In genomic region chr10:14608381-14609001, GRCh38 we compare ENCODE assay signal across 9 cellular contexts.
A peak's percentile ranks its signal among the peaks of the same experiment; 100 is the strongest.
DNase-seq lines count a peak whose midpoint lies in the region; ATAC-seq, FAIRE-seq and TF ChIP-seq lines count a peak whose summit lies in the region.
"Had no signal": no experiment of that assay in that cellular context is flagged by ENCODE, and none has a peak within 500 bp of the region (broad histone marks: within the 10 kb centered on the region; RNA-seq: fewer than 3 reads in every experiment).

No MANE protein-coding gene starts in this region.

- BruUV-seq in PC-9 (replicated peaks; lab: Mats Ljungman, UMichigan): no TSS peak

- peaks cover 2% of the 10 kb centered on the region for H3K79me2 ChIP-seq in PC-9 (ENCODE audit: low read depth)

- FAIRE-seq in GM12891 (lab: Jason Lieb, UNC): peak; percentile 82

- H2AFZ ChIP-seq in PC-9: no peak overlapping the region

- WGBS in suprapubic skin: 76% methylated on average over 4 of the region's 4 CpGs

- CTCF ChIA-PET in PC-9 (lab: Charles Lee): interaction anchor here (0.6 kb wide), 1 partner anchor 71 kb away, joined by 4 read pairs; no protein-coding TSS in a partner anchor

- peak; percentile 45 for ATAC-seq in GM21723 (IDR thresholded peaks at IDR 0.05; ENCODE audit: unreplicated experiment)
- ATAC-seq in left lobe of liver: peak; percentile 51

- H3K4me2 ChIP-seq in PC-9: no peak overlapping the region

- no peak overlapping the region for H3K4me3 ChIP-seq in NB4 (ENCODE audit: low read depth, low read length)
- H3K4me3 ChIP-seq in foreskin fibroblast (ENCODE audit: low read depth in 1 of 2, low read length in 2 of 2): no peak overlapping the region
- no peak overlapping the region for H3K4me3 ChIP-seq in PC-9
- H3K4me3 ChIP-seq in suprapubic skin: no peak overlapping the region

- TF ChIP-seq CTCF in NB4 (IDR thresholded peaks at IDR 0.05; ENCODE audit: low read depth, low read length) (no peak), foreskin fibroblast (IDR thresholded peaks at IDR 0.05; ENCODE audit: low read depth, low read length) (no peak), PC-9 (conservative IDR thresholded peaks at IDR 0.05) (no peak), suprapubic skin (IDR thresholded peaks at IDR 0.05) (no peak)

- no peaks in the 10 kb centered on the region for H4K20me1 ChIP-seq in PC-9 (ENCODE audit: insufficient read depth)

- H3K27ac ChIP-seq in PC-9 (no peak overlapping the region), suprapubic skin (no peak overlapping the region)

- 0 out of 2 replicates have a peak, but pooled peaks cover under 1% of the 10 kb centered on the region for H3K36me3 ChIP-seq in PC-9 (ENCODE audit: low read depth)
- no peaks in the 10 kb centered on the region for H3K36me3 ChIP-seq in suprapubic skin

- peaks cover 16% of the 10 kb centered on the region for H3F3A ChIP-seq in PC-9 (ENCODE audit: insufficient read depth, low read depth)

- POLR2A ChIA-PET in PC-9 (lab: Charles Lee; ENCODE audit: unreplicated experiment): interaction anchor here (0.6 kb wide), 1 partner anchor 8 kb away, joined by 5 read pairs; no protein-coding TSS in a partner anchor

- intact Hi-C loops in PC-9 (cut with micrococcal nuclease; ENCODE audit: unreplicated experiment): no loop called here

- H3K9me2 ChIP-seq in PC-9 (ENCODE audit: insufficient read depth): no peaks in the 10 kb centered on the region

- TF ChIP-seq POLR2A in GM12891 (IDR thresholded peaks at IDR 0.05; ENCODE audit: low read depth, low read length) (no peak), NB4 (IDR thresholded peaks at IDR 0.05; ENCODE audit: extremely low read depth, insufficient read length) (no peak), suprapubic skin (IDR thresholded peaks at IDR 0.05) (no peak)

- H3K4me1 ChIP-seq in PC-9 (replicated peaks; ENCODE audit: insufficient read depth): peaks cover 19% of the 10 kb centered on the region
- peaks cover 14% of the 10 kb centered on the region for H3K4me1 ChIP-seq in suprapubic skin

- TF ChIP-seq EP300 in suprapubic skin (IDR thresholded peaks at IDR 0.05): no peak

- H3K27me3 ChIP-seq in PC-9 (ENCODE audit: insufficient read depth, low read depth) (no peaks in the 10 kb centered on the region), suprapubic skin (no peaks in the 10 kb centered on the region)

- H3K9me3 ChIP-seq in PC-9 (ENCODE audit: insufficient read depth, low read depth): no peaks in the 10 kb centered on the region
- H3K9me3 ChIP-seq in suprapubic skin: no peaks in the 10 kb centered on the region

- peak; percentile 17 for DNase-seq in GM12891 (ENCODE audit: insufficient read length, low spot score)
- DNase-seq in NB4 (ENCODE audit: low read depth): peak; percentile 87
- DNase-seq in left lobe of liver (ENCODE audit: low spot score): peak; percentile 89
- DNase-seq in globus pallidus (ENCODE audit: low spot score): no peak
- DNase-seq in foreskin fibroblast: no peak
- DNase-seq in PC-9: no peak
- no peak for DNase-seq in suprapubic skin (ENCODE audit: low spot score in 2 of 2)
- DNase-seq: NCI-H226 had no signal

TF ChIP-seq in GM12891, 5 proteins besides CTCF, POLR2A, EP300 and RAD21:
- TF ChIP-seq SPI1 (IDR thresholded peaks at IDR 0.05; ENCODE audit: low read depth, low read length) (peak; percentile 99), PAX5 (IDR thresholded peaks at IDR 0.05; ENCODE audit: insufficient read depth, low read length, severe bottlenecking) (no peak)

Comparison
In these comparisons a context has a peak if more than half of its experiments do, and no peak if none do; other contexts are left out.
1. DNase-seq: peak in GM12891 (single experiment), NB4 (single experiment) and left lobe of liver (single experiment); none in globus pallidus (single experiment), foreskin fibroblast (0 of 2), PC-9 (0 of 2) and suprapubic skin (0 of 2).